ENCODE assay signal across 10 cellular contexts in genomic region chr5:150413176-150413901, GRCh38. TPM values are rescaled to one million over a fixed set of nuclear protein-coding genes. Genes with fewer than 3 reads are reported as not detected.
DNase-seq lines count a peak whose midpoint lies in the region; ATAC-seq and TF ChIP-seq lines count a peak whose summit lies in the region.
"Had no signal": no experiment of that assay in that cellular context is flagged by ENCODE, and none has a peak within 500 bp of the region (broad histone marks: within the 10 kb centered on the region; RNA-seq: fewer than 3 reads in every experiment).

No MANE protein-coding gene starts in this region.

- no peaks in the 10 kb centered on the region for H3K27me3 ChIP-seq in hepatocyte

- H3K9me3 Mint-ChIP-seq in T-cell: no peaks in the 10 kb centered on the region

- peaks cover 5% of the 10 kb centered on the region for H3K4me1 ChIP-seq in hepatocyte (ENCODE audit: insufficient read depth)

- no peaks in the 10 kb centered on the region for H3K27me3 Mint-ChIP-seq in T-cell

- H3K9me2 ChIP-seq in hepatocyte (replicated peaks; ENCODE audit: insufficient read depth): no peaks in the 10 kb centered on the region

- H3K27ac Mint-ChIP-seq in T-cell: peak overlapping the region; percentile 99 to 100

- TF ChIP-seq CTCF in GM12875 (IDR thresholded peaks at IDR 0.05; ENCODE audit: borderline replicate concordance, insufficient read depth, low read depth, low read length): no peak
- TF ChIP-seq CTCF in hepatocyte (IDR thresholded peaks at IDR 0.05; ENCODE audit: poor library complexity): no peak

- peak overlapping the region; percentile 88 to 97 (median 96) for H3K4me3 Mint-ChIP-seq in T-cell

- no peaks in the 10 kb centered on the region for H4K20me1 ChIP-seq in hepatocyte (ENCODE audit: insufficient read depth, poor library complexity, severe bottlenecking)

- no peaks in the 10 kb centered on the region for H3K79me2 ChIP-seq in hepatocyte

- ATAC-seq in T-cell (replicated peaks in 1 of 4) (peak in 1 of 4 experiments; percentile 12), HG03135 (IDR thresholded peaks at IDR 0.05; ENCODE audit: unreplicated experiment) (no peak), GM21367 (IDR thresholded peaks at IDR 0.05; ENCODE audit: unreplicated experiment) (no peak), GM18868 (IDR thresholded peaks at IDR 0.05; ENCODE audit: unreplicated experiment) (no peak)

- H3K4me2 ChIP-seq in hepatocyte: peak overlapping the region; percentile 60

- WGBS in hepatocyte (ENCODE audit: low lambda C conversion rate, missing lambda C conversion rate): 83% methylated on average over 12 of the region's 12 CpGs

- CTCF ChIA-PET in T-cell (lab: Charles Lee): interaction anchor here in 1 of 2 donors (0.7 to 1.7 kb wide), 7 partner anchors 16 to 433 kb away, joined by 3 to 17 read pairs (median 3); partner anchors contain the start of genes IRGM, RBM22 and RPS14

- POLR2A ChIA-PET in T-cell (lab: Charles Lee): interaction anchor here (0.5 to 1.3 kb wide), 6 partner anchors 14 to 287 kb away, joined by 3 to 10 read pairs (median 4); partner anchors contain the start of genes RBM22 (in 1 of the 2) and RPS14 (in 1 of the 2)

- DNase-seq in T-cell (no peak), hepatocyte (ENCODE audit: low spot score) (peak; percentile 3), EL (no peak)
- DNase-seq: cerebellar nuclear complex, MG63 had no signal

- peak overlapping the region; percentile 80 for H3K27ac ChIP-seq in hepatocyte
- H3K27ac ChIP-seq in skin epidermis: peak overlapping the region; percentile 34 to 93 (median 85)

- H3K4me3 ChIP-seq in GM12875 (ENCODE audit: low read depth, low read length): peak overlapping the region; percentile 24
- H3K4me3 ChIP-seq in hepatocyte: no peak overlapping the region
- H3K4me3 ChIP-seq in skin epidermis: peak overlapping the region in 2 of 7 experiments; percentile 45 to 51
- H3K4me3 ChIP-seq: MG63 had no signal

- peaks cover 3% of the 10 kb centered on the region for H3K36me3 Mint-ChIP-seq in T-cell

- peak overlapping the region; percentile 20 for H2AFZ ChIP-seq in hepatocyte

- peaks cover 40 to 53% (median 43%) of the 10 kb centered on the region in 3 donors for H3K4me1 Mint-ChIP-seq in T-cell

- H3K9me3 ChIP-seq in hepatocyte (ENCODE audit: low read depth): no peaks in the 10 kb centered on the region
- H3K9me3 ChIP-seq: MG63 had no signal

- H3K36me3 ChIP-seq in hepatocyte (replicated peaks; ENCODE audit: insufficient read depth, low read depth): no peaks in the 10 kb centered on the region
- H3K36me3 ChIP-seq: MG63 had no signal

RNA-seq across cellular contexts. Expression of gene CD74, which starts 0.6 kb away (rescaled TPM):
- total RNA-seq in T-cell: 100 to 1,000 TPM; 201 to 512 (median 406) TPM
- 51.1 and 57.2 TPM in 2 replicates for total RNA-seq in hepatocyte
- polyA plus RNA-seq in hepatocyte: 103 and 107 TPM in 2 replicates

RNA-seq across cellular contexts. Expression of gene RPS14, which starts 36.2 kb away (rescaled TPM):
- 1,000 to 10,000 TPM; 4,124 to 5,450 (median 5,009) TPM for total RNA-seq in T-cell
- total RNA-seq in hepatocyte: 2,319 and 2,589 TPM in 2 replicates
- 1,067 and 1,087 TPM in 2 replicates for polyA plus RNA-seq in hepatocyte

RNA-seq across cellular contexts. Expression of gene TCOF1, which starts 55.8 kb away (rescaled TPM):
- total RNA-seq in T-cell (10 to 100 TPM; 50.4 to 67.8 (median 58.4) TPM), hepatocyte (19.9 and 21.2 TPM in 2 replicates)
- polyA plus RNA-seq in hepatocyte: 22.5 and 24.0 TPM in 2 replicates
